In the genomic region with DNA sequence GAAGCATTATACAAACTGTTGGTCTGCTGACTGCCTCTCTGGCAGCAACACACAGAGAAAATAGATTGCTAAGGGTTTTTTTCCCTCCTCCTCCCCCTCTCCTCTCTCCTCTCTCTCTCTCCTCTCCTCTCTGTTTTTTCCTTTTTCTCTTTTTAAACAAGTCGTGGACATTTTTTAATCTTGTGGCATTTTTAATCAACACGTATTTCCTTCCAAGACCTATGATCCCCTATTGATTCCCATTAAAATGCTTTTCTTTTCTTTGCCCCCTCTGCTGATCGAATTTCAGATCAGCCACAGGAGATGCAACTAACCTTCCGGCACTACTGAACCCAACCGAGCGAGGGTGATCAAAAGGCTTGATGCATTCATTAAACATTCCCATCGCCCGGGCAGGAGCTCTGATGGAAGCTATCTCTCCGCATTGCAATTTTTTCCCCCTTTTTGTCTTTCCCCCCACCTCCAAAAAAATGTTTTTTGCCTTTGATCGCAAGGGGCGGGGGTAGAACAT, we compare ENCODE assay signal across 7 cellular contexts.
DNase-seq lines count a peak whose midpoint lies in the region; ATAC-seq and TF ChIP-seq lines count a peak whose summit lies in the region.

No MANE protein-coding gene starts in this region.

- no peaks in the 10 kb centered on the region for H3K27me3 Mint-ChIP-seq in neural crest cell (ENCODE audit: low read depth)

- no peaks in the 10 kb centered on the region for H3K36me3 Mint-ChIP-seq in neural crest cell (ENCODE audit: low read depth)

- H3K27ac Mint-ChIP-seq in neural crest cell (ENCODE audit: unreplicated experiment) = peak overlapping the region; percentile 98

- H3K4me3 Mint-ChIP-seq in neural crest cell = peak overlapping the region; percentile 88

- no peaks in the 10 kb centered on the region for H3K9me3 Mint-ChIP-seq in neural crest cell

- no peaks in the 10 kb centered on the region for H3K27me3 ChIP-seq in foreskin keratinocyte

- peaks cover 24% of the 10 kb centered on the region for H3K4me1 Mint-ChIP-seq in neural crest cell

- peak overlapping the region; percentile 98 for H3K27ac ChIP-seq in foreskin keratinocyte

- H3K4me1 ChIP-seq in foreskin keratinocyte = no peaks in the 10 kb centered on the region

- DNase-seq in GM04504 (ENCODE audit: low read depth) (peak; percentile 35), NCI-H526 (lab: John Stamatoyannopoulos, UW) (peak; percentile 83 to 84), foreskin keratinocyte (peak; percentile 61 to 79), neural crest cell (ENCODE audit: low read depth, low spot score) (no peak)
- peak; percentile 10 for DNase-seq in activated T-helper 9 cell treated with anti-CD3 and anti-CD28 coated beads, Interleukin-2, amount 50 U/mL, for 16 hours (ENCODE audit: low read depth)

- TF ChIP-seq CTCF in foreskin keratinocyte (conservative IDR thresholded peaks at IDR 0.05) = peak; percentile 57
- TF ChIP-seq CTCF in neural crest cell (conservative IDR thresholded peaks at IDR 0.05) = peak; percentile 63

- ATAC-seq in HG03354 (IDR thresholded peaks at IDR 0.05; ENCODE audit: poor library complexity, severe bottlenecking, unreplicated experiment) (peak; percentile 25), foreskin keratinocyte (peak; percentile 61), GM19328 (IDR thresholded peaks at IDR 0.05; ENCODE audit: unreplicated experiment) (no peak)
